Comparison of ENCODE assay signal across 8 cellular contexts in genomic region chr16:16595029-16595718, GRCh38.
DNase-seq lines count a peak whose midpoint lies in the region; ATAC-seq, FAIRE-seq and TF ChIP-seq lines count a peak whose summit lies in the region.
"Not testable (repeated sequence)": the region's sequence is repeated elsewhere in the genome, so short reads cannot be mapped to it uniquely, and the experiment has no call there.

No MANE protein-coding gene starts in this region.

- not testable (repeated sequence) for DNase-seq in GM12892 (ENCODE audit: insufficient read length); GM12878 (ENCODE audit: low read depth, low spot score); stimulated activated naive CD8-positive, alpha-beta T cell treated with anti-CD3 and anti-CD28 coated beads, Interleukin-15, Interleukin-2, amounts not matched to agents 100 U/mL and 50 U/mL, for 24 hours
- DNase-seq in activated CD4-positive, alpha-beta T cell treated with anti-CD3 and anti-CD28 coated beads, Interleukin-2, amount 10 ng/mL, durations not matched to agents 24 days and 14 days, result peak; percentile 59

- H3K4me1 Mint-ChIP-seq in activated CD4-positive, alpha-beta T cell treated with anti-CD3 and anti-CD28 coated beads, Interleukin-2, amount 10 ng/mL, durations not matched to agents 24 days and 14 days, result peaks cover 24% of the 10 kb centered on the region

- ATAC-seq in GM19452 (IDR thresholded peaks at IDR 0.05; ENCODE audit: unreplicated experiment) (peak; percentile 43), GM21825 (IDR thresholded peaks at IDR 0.05; ENCODE audit: unreplicated experiment) (peak; percentile 75), HG02885 (IDR thresholded peaks at IDR 0.05; ENCODE audit: poor library complexity, unreplicated experiment) (peak; percentile 40), HG03460 (IDR thresholded peaks at IDR 0.05; ENCODE audit: unreplicated experiment) (peak; percentile 50), GM12878 (peak; percentile 75)
- ATAC-seq in stimulated activated naive CD8-positive, alpha-beta T cell treated with anti-CD3 and anti-CD28 coated beads, Interleukin-15, Interleukin-2, amounts not matched to agents 100 U/mL and 50 U/mL, for 24 hours, result peak; percentile 66

- H3K9ac ChIP-seq in GM12878 (ENCODE audit: control insufficient read depth, insufficient read depth, low read length), result not testable (repeated sequence)

- not testable (repeated sequence) for H3K36me3 ChIP-seq in GM12878 (ENCODE audit: control insufficient read depth in 2 of 2, insufficient read depth in 2 of 2, low read length in 1 of 2)

- not testable (repeated sequence) for H2AFZ ChIP-seq in GM12878 (ENCODE audit: control insufficient read depth, low read depth, low read length)

- H3K79me2 ChIP-seq in GM12878 (ENCODE audit: control insufficient read depth, insufficient read depth, low read length), result not testable (repeated sequence)

- not testable (repeated sequence) for H3K9me3 Mint-ChIP-seq in activated CD4-positive, alpha-beta T cell treated with anti-CD3 and anti-CD28 coated beads, Interleukin-2, amount 10 ng/mL, durations not matched to agents 24 days and 14 days

- in situ Hi-C loops in GM12878 (cut with MboI), result loop anchor here (25.0 kb wide), 1 partner anchor 217 kb away; no protein-coding TSS in a partner anchor

- SMC1A ChIA-PET in GM12878 (lab: Charles Lee; ENCODE audit: uncharacterized antibody, unreplicated experiment), result interaction anchor here (0.6 to 0.7 kb wide), 2 partner anchors 619 to 985 kb away, joined by 3 to 5 read pairs; no protein-coding TSS in a partner anchor

- CTCF ChIA-PET in GM12878 (lab: Yijun Ruan, JAX), result interaction anchor here (0.6 to 1.0 kb wide), 6 partner anchors 266 to 1338 kb away, joined by 3 to 7 read pairs (median 3); no protein-coding TSS in a partner anchor

- 0 out of 2 replicates have a peak overlapping the region, but pooled peaks have one; percentile 42 for H3K4me2 ChIP-seq in GM12878 (ENCODE audit: control insufficient read depth, insufficient read depth)

- not testable (repeated sequence) for H3K27ac Mint-ChIP-seq in activated CD4-positive, alpha-beta T cell treated with anti-CD3 and anti-CD28 coated beads, Interleukin-2, amount 10 ng/mL, durations not matched to agents 24 days and 14 days

- FAIRE-seq in GM12892 (lab: Jason Lieb, UNC), result peak; percentile 62
- FAIRE-seq in GM12878 (lab: Jason Lieb, UNC), result not testable (repeated sequence)

- TF ChIP-seq CTCF in GM12878 (IDR thresholded peaks at IDR 0.05 in 2 of 3, conservative IDR thresholded peaks at IDR 0.05 in 1 of 3; ENCODE audit: control insufficient read depth in 2 of 3, extremely low read depth in 1 of 3, insufficient read depth in 1 of 3, low read depth in 3 of 3, low read length in 3 of 3), result not testable (repeated sequence)

- BruUV-seq in GM12878 (replicated peaks; lab: Mats Ljungman, UMichigan), result not testable (repeated sequence)

- TF ChIP-seq RAD21 in GM12878 (IDR thresholded peaks at IDR 0.05; ENCODE audit: insufficient read depth, low read depth, low read length), result not testable (repeated sequence)

- not testable (repeated sequence) for H4K20me1 ChIP-seq in GM12878 (ENCODE audit: control insufficient read depth, insufficient read depth)

- not testable (repeated sequence) for H3K36me3 Mint-ChIP-seq in activated CD4-positive, alpha-beta T cell treated with anti-CD3 and anti-CD28 coated beads, Interleukin-2, amount 10 ng/mL, durations not matched to agents 24 days and 14 days (ENCODE audit: low read depth)

- H3K4me3 Mint-ChIP-seq in activated CD4-positive, alpha-beta T cell treated with anti-CD3 and anti-CD28 coated beads, Interleukin-2, amount 10 ng/mL, durations not matched to agents 24 days and 14 days, result peak overlapping the region; percentile 50

- not testable (repeated sequence) for H3K27me3 ChIP-seq in GM12878 (replicated peaks in 1 of 2; ENCODE audit: control insufficient read depth in 2 of 2, insufficient read depth in 2 of 2, low read length in 1 of 2)

- RAD21 ChIA-PET in GM12878 (lab: Charles Lee; ENCODE audit: unreplicated experiment), result interaction anchor here (0.5 to 1.1 kb wide), 2 partner anchors 733 to 984 kb away, joined by 3 to 4 read pairs; no protein-coding TSS in a partner anchor

- POLR2A ChIA-PET in GM12878 (lab: Charles Lee), result not testable (repeated sequence)

- peak overlapping the region; percentile 48 for H3K27ac ChIP-seq in GM12878 (ENCODE audit: control insufficient read depth, insufficient read depth)

- not testable (repeated sequence) for H3K9me3 ChIP-seq in GM12878 (replicated peaks; ENCODE audit: control insufficient read depth, insufficient read depth, low read length)

- not testable (repeated sequence) for TF ChIP-seq POLR2A in GM12892 (IDR thresholded peaks at IDR 0.05; ENCODE audit: low read depth, low read length); GM12878 (IDR thresholded peaks at IDR 0.05; ENCODE audit: low read depth, low read length)

- H3K4me3 ChIP-seq in GM12878, result not testable (repeated sequence)

- not testable (repeated sequence) for H3K4me1 ChIP-seq in GM12878 (ENCODE audit: control insufficient read depth, insufficient read depth, low read length)

- WGBS in GM12878 (ENCODE audit: insufficient coverage, insufficient replicate concordance, low lambda C conversion rate, missing lambda C conversion rate), result 0% methylated on average over 2 of the region's 10 CpGs

- not testable (repeated sequence) for TF ChIP-seq EP300 in GM12878 (IDR thresholded peaks at IDR 0.05; ENCODE audit: borderline replicate concordance in 1 of 2, control insufficient read depth in 1 of 2, low read depth in 2 of 2, low read length in 2 of 2)

- intact Hi-C loops in activated CD4-positive, alpha-beta T cell treated with anti-CD3 and anti-CD28 coated beads, Interleukin-2, amount 10 ng/mL, durations not matched to agents 24 days and 14 days (cut with micrococcal nuclease), result not testable (repeated sequence)
- intact Hi-C loops in GM12878 (cut with micrococcal nuclease; ENCODE audit: unreplicated experiment), result loop anchor here (10.0 kb wide), 1 partner anchor 270 kb away; no protein-coding TSS in a partner anchor

- H3K27me3 Mint-ChIP-seq in activated CD4-positive, alpha-beta T cell treated with anti-CD3 and anti-CD28 coated beads, Interleukin-2, amount 10 ng/mL, durations not matched to agents 24 days and 14 days, result not testable (repeated sequence)
